ENCODE assay signal across 1 cellular context in genomic region chr17:77418609-77419008, GRCh38.
TF ChIP-seq lines count a peak whose summit lies in the region.

No MANE protein-coding gene starts in this region.

TF ChIP-seq in IMR-90, 13 proteins besides CTCF, POLR2A, EP300 and RAD21:
- TF ChIP-seq SMC3 (IDR thresholded peaks at IDR 0.05; ENCODE audit: low read depth, low read length), result no peak
- no peak for TF ChIP-seq FOS (IDR thresholded peaks at IDR 0.05; ENCODE audit: low read depth, low read length)
- TF ChIP-seq ELK1 (IDR thresholded peaks at IDR 0.05; ENCODE audit: borderline replicate concordance, low read depth, low read length), result no peak
- no peak for TF ChIP-seq USF2 (IDR thresholded peaks at IDR 0.05; ENCODE audit: low read depth, low read length)
- TF ChIP-seq CHD1 (IDR thresholded peaks at IDR 0.05; ENCODE audit: low read depth, low read length), result no peak
- no peak for TF ChIP-seq CEBPB (IDR thresholded peaks at IDR 0.05; ENCODE audit: low read depth, low read length)
- no peak for TF ChIP-seq BHLHE40 (IDR thresholded peaks at IDR 0.05; ENCODE audit: low read depth, low read length)
- TF ChIP-seq MAZ (IDR thresholded peaks at IDR 0.05; ENCODE audit: borderline replicate concordance, low read depth, low read length), result no peak
